ENCODE assay signal across 35 cellular contexts in genomic region chr2:156211318-156211717, GRCh38.
"Had no signal": no experiment of that assay in that cellular context is flagged by ENCODE, and none has a peak within 500 bp of the region (broad histone marks: within the 10 kb centered on the region; RNA-seq: fewer than 3 reads in every experiment).

No MANE protein-coding gene starts in this region.

- H3K27ac ChIP-seq: adrenal gland, VCaP had no signal

- H3K9me3 ChIP-seq: adrenal gland had no signal

- DNase-seq: activated B cell treated with CpG ODN at 0.5 μM for 24 hours; activated CD4-positive, alpha-beta memory T cell treated with anti-CD3 and anti-CD28 coated beads for 36 hours; activated CD4-positive, alpha-beta T cell treated with anti-CD3 and anti-CD28 coated beads for 4 hours; activated CD4-positive, alpha-beta T cell treated with anti-CD3 and anti-CD28 coated beads, Interleukin-2, amount 10 ng/mL, durations not matched to agents 24 days and 14 days; activated CD4-positive, alpha-beta T cell treated with anti-CD3 and anti-CD28 coated beads, Interleukin-2, amount 50 U/mL, for 1 hour; activated CD4-positive, alpha-beta T cell treated with anti-CD3 and anti-CD28 coated beads, Interleukin-2, amount 50 U/mL, for 4 hours; activated CD4-positive, CD25-positive, alpha-beta regulatory T cell treated with anti-CD3 and anti-CD28 coated beads, Interleukin-2, amount 50 U/mL, for 72 hours; activated CD8-positive, alpha-beta memory T cell treated with anti-CD3 and anti-CD28 coated beads, Interleukin-2, amount 50 U/mL, for 4 hours; activated CD8-positive, alpha-beta T cell treated with anti-CD3 and anti-CD28 coated beads for 36 hours; activated effector memory CD4-positive, alpha-beta T cell treated with anti-CD3 and anti-CD28 coated beads, Interleukin-2, amount 50 U/mL, for 16 hours; activated gamma-delta T cell treated with Interleukin-2 at 50 U/mL for 16 hours; activated naive CD4-positive, alpha-beta T cell; activated naive CD4-positive, alpha-beta T cell treated with anti-CD3 and anti-CD28 coated beads for 36 hours; activated naive CD4-positive, alpha-beta T cell treated with anti-CD3 and anti-CD28 coated beads, Interleukin-2, amount 50 U/mL, for 16 hours; activated naive CD8-positive, alpha-beta T cell treated with anti-CD3 and anti-CD28 coated beads for 36 hours; activated T-cell treated with anti-CD3 and anti-CD28 coated beads for 4 hours; activated T-cell treated with anti-CD3 and anti-CD28 coated beads, Interleukin-2, amount 50 U/mL, for 1 hour; activated T-cell treated with anti-CD3 and anti-CD28 coated beads, Interleukin-2, amount 50 U/mL, for 4 hours; activated T-cell treated with anti-CD3 and anti-CD28 coated beads, Interleukin-2, amount 50 U/mL, for 72 hours; adrenal gland; amniotic stem cell; aorta; central memory CD4-positive, alpha-beta T cell; T-helper 1 cell; T-helper 2 cell; T-helper 9 cell had no signal

- H3K27me3 Mint-ChIP-seq: activated CD4-positive, alpha-beta T cell treated with anti-CD3 and anti-CD28 coated beads, Interleukin-2, amount 10 ng/mL, durations not matched to agents 24 days and 14 days; brain had no signal

- H3K36me3 ChIP-seq: adrenal gland had no signal

- H3K4me1 Mint-ChIP-seq: activated B cell treated with CpG ODN at 0.5 μM for 24 hours; activated CD4-positive, alpha-beta T cell treated with anti-CD3 and anti-CD28 coated beads, Interleukin-2, amount 10 ng/mL, durations not matched to agents 24 days and 14 days; activated naive CD8-positive, alpha-beta T cell treated with anti-CD3 and anti-CD28 coated beads for 36 hours; activated T-helper 17 cell treated with anti-CD3 and anti-CD28 coated beads, Interleukin-2, amount 50 U/mL, for 72 hours; brain had no signal

- H3K36me3 Mint-ChIP-seq: activated CD4-positive, alpha-beta memory T cell treated with anti-CD3 and anti-CD28 coated beads for 36 hours; activated naive CD4-positive, alpha-beta T cell treated with anti-CD3 and anti-CD28 coated beads, Interleukin-2, amount 50 U/mL, for 72 hours; activated naive CD8-positive, alpha-beta T cell treated with anti-CD3 and anti-CD28 coated beads for 36 hours; brain had no signal

- H3K4me3 Mint-ChIP-seq: activated B cell treated with CpG ODN at 0.5 μM for 24 hours; activated CD4-positive, alpha-beta memory T cell treated with anti-CD3 and anti-CD28 coated beads for 36 hours; activated CD4-positive, alpha-beta T cell treated with anti-CD3 and anti-CD28 coated beads, Interleukin-2, amount 10 ng/mL, durations not matched to agents 24 days and 14 days; activated CD8-positive, alpha-beta T cell treated with anti-CD3 and anti-CD28 coated beads for 36 hours; activated naive CD4-positive, alpha-beta T cell treated with anti-CD3 and anti-CD28 coated beads for 36 hours; activated naive CD8-positive, alpha-beta T cell treated with anti-CD3 and anti-CD28 coated beads for 36 hours; activated T-cell treated with anti-CD3 and anti-CD28 coated beads, Interleukin-2, amount 50 U/mL, for 4 hours; activated T-cell treated with anti-CD3 and anti-CD28 coated beads, Interleukin-2, amount 50 U/mL, for 72 hours; activated T-helper 1 cell treated with anti-CD3 and anti-CD28 coated beads, Interleukin-12 subunit alpha, Interleukin-12 subunit beta, Interleukin-2, Interleukin-4 antibody, amounts not matched to agents 30 ng/mL and 10 ng/mL and 1 ng/mL, durations not matched to agents 14 hours and 24 hours and 36 hours; activated T-helper 17 cell treated with anti-CD3 and anti-CD28 coated beads, Interleukin-2, amount 50 U/mL, for 72 hours; brain; T-helper 1 cell treated with Interleukin-12 subunit alpha and Interleukin-12 subunit beta and Interleukin-4 antibody, amounts not matched to agents 30 μg/mL and 1 μg/mL, for 36 hours; T-helper 2 cell treated with Interferon-gamma antibody and Interleukin-4, amounts not matched to agents 5 μg/mL and 100 μg/mL, for 36 hours had no signal

- H3K27me3 ChIP-seq: adrenal gland had no signal

- H3K9me3 Mint-ChIP-seq: activated B cell treated with CpG ODN at 0.5 μM for 24 hours; activated CD4-positive, alpha-beta memory T cell treated with anti-CD3 and anti-CD28 coated beads for 36 hours; activated CD4-positive, alpha-beta T cell treated with anti-CD3 and anti-CD28 coated beads, Interleukin-2, amount 10 ng/mL, durations not matched to agents 24 days and 14 days; activated CD8-positive, alpha-beta T cell treated with anti-CD3 and anti-CD28 coated beads for 36 hours; activated naive CD4-positive, alpha-beta T cell treated with anti-CD3 and anti-CD28 coated beads for 36 hours; activated naive CD4-positive, alpha-beta T cell treated with anti-CD3 and anti-CD28 coated beads, Interleukin-2, amount 50 U/mL, for 72 hours; activated naive CD8-positive, alpha-beta T cell treated with anti-CD3 and anti-CD28 coated beads for 36 hours; activated T-cell treated with anti-CD3 and anti-CD28 coated beads, Interleukin-2, amount 50 U/mL, for 4 hours; activated T-cell treated with anti-CD3 and anti-CD28 coated beads, Interleukin-2, amount 50 U/mL, for 72 hours; activated T-helper 1 cell treated with anti-CD3 and anti-CD28 coated beads, Interleukin-12 subunit alpha, Interleukin-12 subunit beta, Interleukin-2, Interleukin-4 antibody, amounts not matched to agents 30 ng/mL and 10 ng/mL and 1 ng/mL, durations not matched to agents 14 hours and 24 hours and 36 hours; activated T-helper 17 cell treated with anti-CD3 and anti-CD28 coated beads, Interleukin-2, amount 50 U/mL, for 72 hours; T-helper 1 cell treated with Interleukin-12 subunit alpha and Interleukin-12 subunit beta and Interleukin-4 antibody, amounts not matched to agents 30 μg/mL and 1 μg/mL, for 36 hours; T-helper 2 cell treated with Interferon-gamma antibody and Interleukin-4, amounts not matched to agents 5 μg/mL and 100 μg/mL, for 36 hours had no signal

- H3K4me1 ChIP-seq: adrenal gland had no signal

- H3K4me3 ChIP-seq: adrenal gland had no signal

- H3K27ac Mint-ChIP-seq: activated B cell treated with CpG ODN at 0.5 μM for 24 hours; activated CD4-positive, alpha-beta memory T cell treated with anti-CD3 and anti-CD28 coated beads for 36 hours; activated CD4-positive, alpha-beta T cell treated with anti-CD3 and anti-CD28 coated beads, Interleukin-2, amount 10 ng/mL, durations not matched to agents 24 days and 14 days; activated CD8-positive, alpha-beta T cell treated with anti-CD3 and anti-CD28 coated beads for 36 hours; activated naive CD4-positive, alpha-beta T cell treated with anti-CD3 and anti-CD28 coated beads for 36 hours; activated naive CD4-positive, alpha-beta T cell treated with anti-CD3 and anti-CD28 coated beads, Interleukin-2, amount 50 U/mL, for 72 hours; activated naive CD8-positive, alpha-beta T cell treated with anti-CD3 and anti-CD28 coated beads for 36 hours; activated T-cell treated with anti-CD3 and anti-CD28 coated beads, Interleukin-2, amount 50 U/mL, for 72 hours; activated T-helper 1 cell treated with anti-CD3 and anti-CD28 coated beads, Interleukin-12 subunit alpha, Interleukin-12 subunit beta, Interleukin-2, Interleukin-4 antibody, amounts not matched to agents 30 ng/mL and 10 ng/mL and 1 ng/mL, durations not matched to agents 14 hours and 24 hours and 36 hours; activated T-helper 17 cell treated with anti-CD3 and anti-CD28 coated beads, Interleukin-2, amount 50 U/mL, for 72 hours; brain; T-helper 1 cell treated with Interleukin-12 subunit alpha and Interleukin-12 subunit beta and Interleukin-4 antibody, amounts not matched to agents 30 μg/mL and 1 μg/mL, for 36 hours; T-helper 2 cell treated with Interferon-gamma antibody and Interleukin-4, amounts not matched to agents 5 μg/mL and 100 μg/mL, for 36 hours had no signal

- ATAC-seq: activated CD8-positive, alpha-beta T cell treated with anti-CD3 and anti-CD28 coated beads for 36 hours; activated naive CD4-positive, alpha-beta T cell treated with anti-CD3 and anti-CD28 coated beads, Interleukin-2, amount 50 U/mL, for 72 hours; activated T-cell treated with anti-CD3 and anti-CD28 coated beads, Interleukin-2, amount 50 U/mL, for 4 hours; activated T-cell treated with anti-CD3 and anti-CD28 coated beads, Interleukin-2, amount 50 U/mL, for 72 hours; activated T-helper 17 cell treated with anti-CD3 and anti-CD28 coated beads, Interleukin-2, amount 50 U/mL, for 72 hours had no signal

- FAIRE-seq: astrocyte, TTC549 had no signal
